ENCODE assay signal across 1 cellular context in the genomic region with DNA sequence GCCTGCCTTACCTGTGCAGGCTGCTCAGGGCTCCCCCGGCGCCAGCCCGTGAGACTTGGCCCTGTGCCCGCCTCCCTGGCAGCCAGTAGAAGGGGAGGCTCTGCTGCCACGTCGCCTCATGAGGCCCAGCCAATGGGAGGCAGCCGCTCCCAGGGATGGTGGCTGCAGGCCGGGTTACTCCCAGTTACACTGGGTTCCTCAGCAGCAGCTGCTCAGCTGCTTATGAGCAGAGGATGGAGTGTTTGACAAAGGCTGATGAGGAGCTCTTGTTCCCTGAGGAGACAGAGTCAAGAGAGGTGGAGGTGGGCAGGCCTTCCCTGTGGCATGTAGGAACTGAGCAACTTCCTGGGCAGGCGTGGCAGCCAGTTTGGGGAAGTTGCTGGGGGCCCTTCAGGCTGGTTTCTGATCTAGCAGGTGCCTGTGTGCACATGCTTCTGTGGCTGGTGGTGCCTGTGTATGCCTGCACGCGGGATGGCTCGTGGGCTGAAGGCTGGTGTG.
TF ChIP-seq lines count a peak whose summit lies in the region.

No MANE protein-coding gene starts in this region.

TF ChIP-seq in HepG2, 621 proteins besides CTCF, POLR2A, EP300 and RAD21 (continued from another document):
- TF ChIP-seq, protein P1, sequence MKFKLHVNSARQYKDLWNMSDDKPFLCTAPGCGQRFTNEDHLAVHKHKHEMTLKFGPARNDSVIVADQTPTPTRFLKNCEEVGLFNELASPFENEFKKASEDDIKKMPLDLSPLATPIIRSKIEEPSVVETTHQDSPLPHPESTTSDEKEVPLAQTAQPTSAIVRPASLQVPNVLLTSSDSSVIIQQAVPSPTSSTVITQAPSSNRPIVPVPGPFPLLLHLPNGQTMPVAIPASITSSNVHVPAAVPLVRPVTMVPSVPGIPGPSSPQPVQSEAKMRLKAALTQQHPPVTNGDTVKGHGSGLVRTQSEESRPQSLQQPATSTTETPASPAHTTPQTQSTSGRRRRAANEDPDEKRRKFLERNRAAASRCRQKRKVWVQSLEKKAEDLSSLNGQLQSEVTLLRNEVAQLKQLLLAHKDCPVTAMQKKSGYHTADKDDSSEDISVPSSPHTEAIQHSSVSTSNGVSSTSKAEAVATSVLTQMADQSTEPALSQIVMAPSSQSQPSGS (CRISPR knock-in tag; IDR thresholded peaks at IDR 0.05), result no peak
- TF ChIP-seq PCBP1 (IDR thresholded peaks at IDR 0.05; ENCODE audit: borderline replicate concordance, low read depth, low read length), result no peak
- TF ChIP-seq ZNF792 (CRISPR knock-in tag; IDR thresholded peaks at IDR 0.05), result no peak
- no peak for TF ChIP-seq DR1 (CRISPR knock-in tag; IDR thresholded peaks at IDR 0.05)
- TF ChIP-seq SAP130 (CRISPR knock-in tag; IDR thresholded peaks at IDR 0.05; ENCODE audit: low read depth), result no peak
- TF ChIP-seq GATAD2A (CRISPR knock-in tag; IDR thresholded peaks at IDR 0.05), result no peak
- no peak for TF ChIP-seq CBX2 (IDR thresholded peaks at IDR 0.05; ENCODE audit: low read depth, low read length)
- no peak for TF ChIP-seq CBX2 (CRISPR knock-in tag; IDR thresholded peaks at IDR 0.05; ENCODE audit: low read depth)
- TF ChIP-seq HMGA1 (CRISPR knock-in tag; conservative IDR thresholded peaks at IDR 0.05), result no peak
- no peak for TF ChIP-seq SOX5 (CRISPR knock-in tag; IDR thresholded peaks at IDR 0.05; ENCODE audit: borderline replicate concordance)
- TF ChIP-seq SMAD1 (CRISPR knock-in tag; IDR thresholded peaks at IDR 0.05; ENCODE audit: borderline replicate concordance, low read depth), result no peak
- no peak for TF ChIP-seq MED1 (CRISPR knock-in tag; IDR thresholded peaks at IDR 0.05)
- no peak for TF ChIP-seq PRMT3 (CRISPR knock-in tag; IDR thresholded peaks at IDR 0.05; ENCODE audit: borderline replicate concordance, low read depth)
- no peak for TF ChIP-seq NR2F2 (IDR thresholded peaks at IDR 0.05; ENCODE audit: borderline replicate concordance, low read depth)
- TF ChIP-seq, protein P2, sequence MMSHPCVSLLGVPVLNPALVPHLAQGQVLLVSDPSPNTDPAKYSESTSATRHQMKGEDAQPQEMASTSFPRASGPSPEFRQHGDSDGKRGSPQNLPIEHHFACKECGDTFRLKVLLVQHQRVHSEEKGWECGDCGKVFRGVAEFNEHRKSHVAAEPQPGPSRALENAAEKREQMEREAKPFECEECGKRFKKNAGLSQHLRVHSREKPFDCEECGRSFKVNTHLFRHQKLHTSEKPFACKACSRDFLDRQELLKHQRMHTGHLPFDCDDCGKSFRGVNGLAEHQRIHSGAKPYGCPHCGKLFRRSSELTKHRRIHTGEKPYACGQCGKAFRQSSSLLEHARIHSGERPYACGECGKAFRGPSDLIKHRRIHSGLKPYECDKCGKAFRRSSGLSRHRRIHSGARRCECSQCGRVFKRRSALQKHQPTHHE (CRISPR knock-in tag; IDR thresholded peaks at IDR 0.05; ENCODE audit: borderline replicate concordance), result no peak
- TF ChIP-seq, protein P3, sequence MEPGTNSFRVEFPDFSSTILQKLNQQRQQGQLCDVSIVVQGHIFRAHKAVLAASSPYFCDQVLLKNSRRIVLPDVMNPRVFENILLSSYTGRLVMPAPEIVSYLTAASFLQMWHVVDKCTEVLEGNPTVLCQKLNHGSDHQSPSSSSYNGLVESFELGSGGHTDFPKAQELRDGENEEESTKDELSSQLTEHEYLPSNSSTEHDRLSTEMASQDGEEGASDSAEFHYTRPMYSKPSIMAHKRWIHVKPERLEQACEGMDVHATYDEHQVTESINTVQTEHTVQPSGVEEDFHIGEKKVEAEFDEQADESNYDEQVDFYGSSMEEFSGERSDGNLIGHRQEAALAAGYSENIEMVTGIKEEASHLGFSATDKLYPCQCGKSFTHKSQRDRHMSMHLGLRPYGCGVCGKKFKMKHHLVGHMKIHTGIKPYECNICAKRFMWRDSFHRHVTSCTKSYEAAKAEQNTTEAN (CRISPR knock-in tag; conservative IDR thresholded peaks at IDR 0.05), result no peak
- no peak for TF ChIP-seq CHD4 (IDR thresholded peaks at IDR 0.05; ENCODE audit: borderline replicate concordance, low read length)
- TF ChIP-seq ZSCAN22 (CRISPR knock-in tag; IDR thresholded peaks at IDR 0.05), result no peak
- TF ChIP-seq, protein P4, sequence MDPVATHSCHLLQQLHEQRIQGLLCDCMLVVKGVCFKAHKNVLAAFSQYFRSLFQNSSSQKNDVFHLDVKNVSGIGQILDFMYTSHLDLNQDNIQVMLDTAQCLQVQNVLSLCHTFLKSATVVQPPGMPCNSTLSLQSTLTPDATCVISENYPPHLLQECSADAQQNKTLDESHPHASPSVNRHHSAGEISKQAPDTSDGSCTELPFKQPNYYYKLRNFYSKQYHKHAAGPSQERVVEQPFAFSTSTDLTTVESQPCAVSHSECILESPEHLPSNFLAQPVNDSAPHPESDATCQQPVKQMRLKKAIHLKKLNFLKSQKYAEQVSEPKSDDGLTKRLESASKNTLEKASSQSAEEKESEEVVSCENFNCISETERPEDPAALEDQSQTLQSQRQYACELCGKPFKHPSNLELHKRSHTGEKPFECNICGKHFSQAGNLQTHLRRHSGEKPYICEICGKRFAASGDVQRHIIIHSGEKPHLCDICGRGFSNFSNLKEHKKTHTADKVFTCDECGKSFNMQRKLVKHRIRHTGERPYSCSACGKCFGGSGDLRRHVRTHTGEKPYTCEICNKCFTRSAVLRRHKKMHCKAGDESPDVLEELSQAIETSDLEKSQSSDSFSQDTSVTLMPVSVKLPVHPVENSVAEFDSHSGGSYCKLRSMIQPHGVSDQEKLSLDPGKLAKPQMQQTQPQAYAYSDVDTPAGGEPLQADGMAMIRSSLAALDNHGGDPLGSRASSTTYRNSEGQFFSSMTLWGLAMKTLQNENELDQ (CRISPR knock-in tag; IDR thresholded peaks at IDR 0.05; ENCODE audit: borderline replicate concordance), result no peak
- no peak for TF ChIP-seq ZNF317 (CRISPR knock-in tag; IDR thresholded peaks at IDR 0.05)
